Comparison of ENCODE assay signal across 8 cellular contexts in genomic region chr1:67687649-67688048, GRCh38. TPM values are rescaled to one million over a fixed set of nuclear protein-coding genes. Genes with fewer than 3 reads are reported as not detected.
A peak's percentile ranks its signal among the peaks of the same experiment; 100 is the strongest.
DNase-seq lines count a peak whose midpoint lies in the region; ATAC-seq and TF ChIP-seq lines count a peak whose summit lies in the region.

No MANE protein-coding gene starts in this region.

- H3K27ac Mint-ChIP-seq in stimulated activated memory B cell treated with anti-CD40 and anti-IgM and Interleukin-4, amounts not matched to agents 10 μg/mL and 1 μg/mL and 100 μg/mL, for 72 hours: no peak overlapping the region

- ATAC-seq in left ventricle myocardium superior (no peak), upper lobe of right lung (no peak)
- ATAC-seq in stimulated activated memory B cell treated with anti-CD40 and anti-IgM and Interleukin-4, amounts not matched to agents 10 μg/mL and 1 μg/mL and 100 μg/mL, for 72 hours: no peak

- intact Hi-C loops in left ventricle myocardium superior (cut with micrococcal nuclease): loop anchor here (10.0 kb wide), 1 partner anchor 123 kb away; no protein-coding TSS in a partner anchor
- intact Hi-C loops in upper lobe of right lung (cut with DNase I): no loop called here

- H3K4me1 ChIP-seq in cardiac muscle cell (ENCODE audit: low read depth): peaks cover 44% of the 10 kb centered on the region
- peaks cover 22% of the 10 kb centered on the region for H3K4me1 ChIP-seq in upper lobe of right lung

- H3K27ac ChIP-seq in cardiac muscle cell (peak overlapping the region; percentile 96), upper lobe of right lung (peak overlapping the region; percentile 91)

- H3K36me3 Mint-ChIP-seq in stimulated activated memory B cell treated with anti-CD40 and anti-IgM and Interleukin-4, amounts not matched to agents 10 μg/mL and 1 μg/mL and 100 μg/mL, for 72 hours: peaks cover 12% of the 10 kb centered on the region

- H3K27me3 ChIP-seq in cardiac muscle cell (no peaks in the 10 kb centered on the region), upper lobe of right lung (no peaks in the 10 kb centered on the region)

- DNase-seq in cardiac muscle cell (ENCODE audit: low read depth in 1 of 2, low spot score in 1 of 2) (peak in 1 of 2 donors; percentile 86), left ventricle myocardium superior (no peak), SW480 (ENCODE audit: low spot score) (peak; percentile 50), fibroblast of pulmonary artery (ENCODE audit: low read depth) (peak; percentile 87), upper lobe of right lung (no peak), NK-92 (lab: John Stamatoyannopoulos, UW; ENCODE audit: unreplicated experiment) (no peak), KG1 (lab: John Stamatoyannopoulos, UW) (no peak)

- H3K36me3 ChIP-seq in cardiac muscle cell (peaks cover 11% of the 10 kb centered on the region), upper lobe of right lung (peaks cover 24% of the 10 kb centered on the region)

- H3K9me3 ChIP-seq in cardiac muscle cell (ENCODE audit: low read depth) (no peaks in the 10 kb centered on the region), upper lobe of right lung (no peaks in the 10 kb centered on the region)

- peaks cover 25% of the 10 kb centered on the region for H3K4me1 Mint-ChIP-seq in stimulated activated memory B cell treated with anti-CD40 and anti-IgM and Interleukin-4, amounts not matched to agents 10 μg/mL and 1 μg/mL and 100 μg/mL, for 72 hours

- H3K4me3 ChIP-seq in cardiac muscle cell (peak overlapping the region; percentile 88), fibroblast of pulmonary artery (replicated peaks; ENCODE audit: low read depth, low read length) (peak overlapping the region; percentile 95), upper lobe of right lung (peak overlapping the region; percentile 91)

- no peaks in the 10 kb centered on the region for H3K9me3 Mint-ChIP-seq in stimulated activated memory B cell treated with anti-CD40 and anti-IgM and Interleukin-4, amounts not matched to agents 10 μg/mL and 1 μg/mL and 100 μg/mL, for 72 hours

- no peak overlapping the region for H3K4me3 Mint-ChIP-seq in stimulated activated memory B cell treated with anti-CD40 and anti-IgM and Interleukin-4, amounts not matched to agents 10 μg/mL and 1 μg/mL and 100 μg/mL, for 72 hours

- no peaks in the 10 kb centered on the region for H3K27me3 Mint-ChIP-seq in stimulated activated memory B cell treated with anti-CD40 and anti-IgM and Interleukin-4, amounts not matched to agents 10 μg/mL and 1 μg/mL and 100 μg/mL, for 72 hours

- no peak for TF ChIP-seq CTCF in cardiac muscle cell (IDR thresholded peaks at IDR 0.05; ENCODE audit: low read depth, low read length)
- no peak for TF ChIP-seq CTCF in fibroblast of pulmonary artery (IDR thresholded peaks at IDR 0.05; ENCODE audit: low read length, missing control alignments)
- no peak for TF ChIP-seq CTCF in upper lobe of right lung (IDR thresholded peaks at IDR 0.05)

RNA-seq across cellular contexts. Expression of gene GADD45A, which starts 2.6 kb away (rescaled TPM):
- total RNA-seq in cardiac muscle cell: 73.6 and 84.2 TPM in 2 replicates
- polyA plus RNA-seq in cardiac muscle cell: 106 and 112 TPM in 2 replicates
- total RNA-seq in left ventricle myocardium superior: 46.6 TPM
- total RNA-seq in upper lobe of right lung: 16.4 TPM

Comparison
In these comparisons a context has a peak if more than half of its experiments do, and no peak if none do; other contexts are left out.
1. DNase-seq: peak in SW480 (single experiment) and fibroblast of pulmonary artery (single experiment); none in left ventricle myocardium superior (single experiment), upper lobe of right lung (single experiment), NK-92 (single experiment) and KG1 (single experiment).
2. Peak in every context shown above with its lines, with median percentiles within 50 percentile points of each other: H3K4me3 ChIP-seq.